Comparison of ENCODE assay signal across 11 cellular contexts in the genomic region with DNA sequence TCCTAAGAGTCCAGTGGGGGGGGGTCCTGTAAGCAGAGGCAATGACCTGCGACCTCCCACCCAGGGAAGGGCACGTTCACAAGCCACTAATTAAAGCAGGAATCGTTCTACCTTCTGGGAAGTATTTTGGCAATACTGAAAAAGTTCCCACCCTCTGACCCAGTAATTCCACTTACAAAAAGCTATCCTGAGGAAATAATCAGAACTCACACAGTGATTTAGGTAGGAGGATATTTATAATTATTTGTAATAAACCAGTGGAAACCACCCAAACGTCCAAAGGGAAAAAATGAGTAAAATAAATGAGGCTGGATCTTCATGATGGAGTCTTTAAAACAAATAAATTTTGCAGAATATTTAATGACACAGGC. TPM values are rescaled to one million over a fixed set of nuclear protein-coding genes. Genes with fewer than 3 reads are reported as not detected.
DNase-seq lines count a peak whose midpoint lies in the region; ATAC-seq and TF ChIP-seq lines count a peak whose summit lies in the region.
"Had no signal": no experiment of that assay in that cellular context is flagged by ENCODE, and none has a peak within 500 bp of the region (broad histone marks: within the 10 kb centered on the region; RNA-seq: fewer than 3 reads in every experiment).

No MANE protein-coding gene starts in this region.

- no peaks in the 10 kb centered on the region for H3K9me3 Mint-ChIP-seq in neural crest cell

- 52% methylated on average over 4 of the region's 4 CpGs for WGBS in SK-N-SH (ENCODE audit: low lambda C conversion rate)
- 42% methylated on average over 4 of the region's 4 CpGs for WGBS in esophagus muscularis mucosa
- WGBS in transverse colon (ENCODE audit: low coverage in 1 of 2), 2 donors = 62% methylated on average over 3 to 4 of the region's 4 CpGs

- peaks cover 70 to 84% of the 10 kb centered on the region in 2 experiments for H3K36me3 ChIP-seq in SK-N-SH (replicated peaks in 1 of 2; ENCODE audit: control insufficient read depth in 1 of 2, insufficient read depth in 2 of 2, low read length in 1 of 2)
- H3K36me3 ChIP-seq in esophagus muscularis mucosa = peaks cover 21 to 77% (median 42%) of the 10 kb centered on the region in 4 donors
- H3K36me3 ChIP-seq in transverse colon = peaks cover 0 to 44% (median 11%) of the 10 kb centered on the region in 4 donors

- peaks cover 18 to 41% of the 10 kb centered on the region in 2 experiments for H3K4me1 ChIP-seq in SK-N-SH (ENCODE audit: control insufficient read depth in 1 of 2, insufficient read depth in 2 of 2, low read depth in 1 of 2, low read length in 1 of 2)
- H3K4me1 ChIP-seq in esophagus muscularis mucosa = peaks cover 72 to 96% (median 92%) of the 10 kb centered on the region in 4 donors
- H3K4me1 ChIP-seq in transverse colon = peaks cover 15 to 63% (median 37%) of the 10 kb centered on the region in 4 donors

- H3K27me3 Mint-ChIP-seq in neural crest cell (ENCODE audit: low read depth) = no peaks in the 10 kb centered on the region

- peaks cover 46% of the 10 kb centered on the region; the same call in 1 of the 2 replicates for H3K79me2 ChIP-seq in SK-N-SH (ENCODE audit: insufficient read depth)

- no peak overlapping the region for H2AFZ ChIP-seq in SK-N-SH (ENCODE audit: low read depth)

- in situ Hi-C loops in transverse colon (cut with MboI; ENCODE audit: low pct_ligation_motif_present in 1 of 4, low pct_unique_long_range_greater_than_20kb in 1 of 4, low sequenced_read_pairs in 3 of 4) = loop anchor here (5.0 to 10.0 kb wide), 3 partner anchors 138 to 238 kb away; partner anchors contain the start of genes ISCU (in 2 of the 4) and SART3 (in 2 of the 4)

- no peak for TF ChIP-seq RAD21 in SK-N-SH (IDR thresholded peaks at IDR 0.05; ENCODE audit: low read length)

- intact Hi-C loops in esophagus muscularis mucosa (cut with DNase I) = loop anchor here (2.0 to 10.0 kb wide), 5 partner anchors 50 to 236 kb away; partner anchors contain the start of gene CORO1C
- intact Hi-C loops in transverse colon (cut with DNase I; ENCODE audit: low total_unique reads) = loop anchor here (1.0 to 10.0 kb wide), 3 partner anchors 52 to 138 kb away; partner anchors contain the start of gene SSH1

- H3F3A ChIP-seq in SK-N-SH (replicated peaks; ENCODE audit: insufficient read depth) = peaks cover 64% of the 10 kb centered on the region

- POLR2A ChIA-PET in SK-N-SH (lab: Yijun Ruan, JAX) = no interaction called here

- H4K20me1 ChIP-seq in SK-N-SH (ENCODE audit: insufficient read depth) = no peaks in the 10 kb centered on the region

- peak overlapping the region; percentile 91 for H3K27ac Mint-ChIP-seq in neural crest cell (ENCODE audit: unreplicated experiment)

- TF ChIP-seq CTCF in SK-N-SH (IDR thresholded peaks at IDR 0.05) = no peak
- no peak for TF ChIP-seq CTCF in esophagus muscularis mucosa (IDR thresholded peaks at IDR 0.05)
- no peak for TF ChIP-seq CTCF in neural crest cell (conservative IDR thresholded peaks at IDR 0.05)
- TF ChIP-seq CTCF in transverse colon (IDR thresholded peaks at IDR 0.05) = no peak

- H3K9me2 ChIP-seq in SK-N-SH = no peaks in the 10 kb centered on the region

- peak overlapping the region; percentile 65; the same call in 1 of the 2 replicates for H3K9ac ChIP-seq in SK-N-SH

- no peaks in the 10 kb centered on the region for H3K9me3 ChIP-seq in SK-N-SH
- no peaks in the 10 kb centered on the region for H3K9me3 ChIP-seq in esophagus muscularis mucosa
- H3K9me3 ChIP-seq in transverse colon = no peaks in the 10 kb centered on the region

- TF ChIP-seq EP300 in SK-N-SH (IDR thresholded peaks at IDR 0.05; ENCODE audit: borderline replicate concordance in 1 of 2, low read depth in 1 of 2, low read length in 1 of 2) (no peak), esophagus muscularis mucosa (IDR thresholded peaks at IDR 0.05) (no peak), transverse colon (IDR thresholded peaks at IDR 0.05; ENCODE audit: low read depth) (no peak)

- ATAC-seq in SK-N-SH treated with all-trans-retinoic acid at 6 μM for 48 hours = no peak

- peak overlapping the region; percentile 64; the same call in 1 of the 2 replicates for H3K4me2 ChIP-seq in SK-N-SH

- CTCF ChIA-PET in SK-N-SH (lab: Yijun Ruan, JAX) = interaction anchor here (0.7 to 12.6 kb wide), 30 partner anchors 8 to 309 kb away, joined by 3 to 327 read pairs (median 8); partner anchors contain the start of genes ALKBH2, CORO1C and SSH1

- H3K4me1 Mint-ChIP-seq in neural crest cell = peaks cover 44% of the 10 kb centered on the region

- DNase-seq in SK-N-SH (no peak), esophagus muscularis mucosa (ENCODE audit: extremely low spot score) (no peak), neural crest cell (ENCODE audit: low read depth, low spot score) (no peak), transverse colon (no peak), EL (no peak), activated T-cell treated with anti-CD3 and anti-CD28 coated beads for 4 hours (no peak), T1000 (lab: John Stamatoyannopoulos, UW) (no peak)
- DNase-seq: activated CD4-positive, alpha-beta T cell treated with anti-CD3 and anti-CD28 coated beads, Interleukin-2, amount 50 U/mL, for 48 hours; NCI-H2029 had no signal

- H3K4me3 Mint-ChIP-seq in neural crest cell = peak overlapping the region; percentile 77

- no peak for TF ChIP-seq POLR2A in esophagus muscularis mucosa (IDR thresholded peaks at IDR 0.05; ENCODE audit: low read depth)
- no peak for TF ChIP-seq POLR2A in transverse colon (IDR thresholded peaks at IDR 0.05)

- H3K4me3 ChIP-seq in SK-N-SH (ENCODE audit: low read depth in 2 of 2, low read length in 1 of 2) (no peak overlapping the region; a peak in 1 of 4 replicates), esophagus muscularis mucosa (peak overlapping the region; percentile 27 to 44 (median 35)), transverse colon (no peak overlapping the region)

- H3K27me3 ChIP-seq in SK-N-SH (ENCODE audit: insufficient read depth) (no peaks in the 10 kb centered on the region), esophagus muscularis mucosa (no peaks in the 10 kb centered on the region), transverse colon (no peaks in the 10 kb centered on the region)

- peak overlapping the region; percentile 77 to 97 for H3K27ac ChIP-seq in SK-N-SH (ENCODE audit: low read depth in 2 of 2, low read length in 1 of 2)
- H3K27ac ChIP-seq in esophagus muscularis mucosa (replicated peaks in 1 of 4) = peak overlapping the region; percentile 90 to 95 (median 94)
- peak overlapping the region; percentile 80 to 93 (median 88) for H3K27ac ChIP-seq in transverse colon
- H3K27ac ChIP-seq: 22Rv1 had no signal

- H3K36me3 Mint-ChIP-seq in neural crest cell (ENCODE audit: low read depth) = peaks cover 15% of the 10 kb centered on the region

TF ChIP-seq in SK-N-SH, 30 proteins besides CTCF, POLR2A, EP300 and RAD21 (continues in another document):
- TF ChIP-seq MXI1 (IDR thresholded peaks at IDR 0.05; ENCODE audit: low read depth, low read length) (no peak), TEAD4 (IDR thresholded peaks at IDR 0.05; ENCODE audit: borderline replicate concordance, insufficient read depth) (no peak), FOXM1 (IDR thresholded peaks at IDR 0.05; ENCODE audit: low read depth) (no peak), TAF1 (IDR thresholded peaks at IDR 0.05; ENCODE audit: borderline replicate concordance, low read depth, low read length) (no peak), SMC3 (IDR thresholded peaks at IDR 0.05; ENCODE audit: low read depth, low read length) (no peak), YY1 (IDR thresholded peaks at IDR 0.05; ENCODE audit: low read depth) (no peak)
- TF ChIP-seq, protein P1, sequence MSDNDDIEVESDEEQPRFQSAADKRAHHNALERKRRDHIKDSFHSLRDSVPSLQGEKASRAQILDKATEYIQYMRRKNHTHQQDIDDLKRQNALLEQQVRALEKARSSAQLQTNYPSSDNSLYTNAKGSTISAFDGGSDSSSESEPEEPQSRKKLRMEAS (IDR thresholded peaks at IDR 0.05; ENCODE audit: low read depth) = no peak
- TF ChIP-seq, protein P2, sequence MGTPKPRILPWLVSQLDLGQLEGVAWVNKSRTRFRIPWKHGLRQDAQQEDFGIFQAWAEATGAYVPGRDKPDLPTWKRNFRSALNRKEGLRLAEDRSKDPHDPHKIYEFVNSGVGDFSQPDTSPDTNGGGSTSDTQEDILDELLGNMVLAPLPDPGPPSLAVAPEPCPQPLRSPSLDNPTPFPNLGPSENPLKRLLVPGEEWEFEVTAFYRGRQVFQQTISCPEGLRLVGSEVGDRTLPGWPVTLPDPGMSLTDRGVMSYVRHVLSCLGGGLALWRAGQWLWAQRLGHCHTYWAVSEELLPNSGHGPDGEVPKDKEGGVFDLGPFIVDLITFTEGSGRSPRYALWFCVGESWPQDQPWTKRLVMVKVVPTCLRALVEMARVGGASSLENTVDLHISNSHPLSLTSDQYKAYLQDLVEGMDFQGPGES (IDR thresholded peaks at IDR 0.05; ENCODE audit: low read depth, low read length) = no peak

TF ChIP-seq in SK-N-SH treated with all-trans-retinoic acid at 6 μM for 48 hours, 23 proteins besides CTCF, POLR2A, EP300 and RAD21 (continues in another document):
- TF ChIP-seq, protein P3, sequence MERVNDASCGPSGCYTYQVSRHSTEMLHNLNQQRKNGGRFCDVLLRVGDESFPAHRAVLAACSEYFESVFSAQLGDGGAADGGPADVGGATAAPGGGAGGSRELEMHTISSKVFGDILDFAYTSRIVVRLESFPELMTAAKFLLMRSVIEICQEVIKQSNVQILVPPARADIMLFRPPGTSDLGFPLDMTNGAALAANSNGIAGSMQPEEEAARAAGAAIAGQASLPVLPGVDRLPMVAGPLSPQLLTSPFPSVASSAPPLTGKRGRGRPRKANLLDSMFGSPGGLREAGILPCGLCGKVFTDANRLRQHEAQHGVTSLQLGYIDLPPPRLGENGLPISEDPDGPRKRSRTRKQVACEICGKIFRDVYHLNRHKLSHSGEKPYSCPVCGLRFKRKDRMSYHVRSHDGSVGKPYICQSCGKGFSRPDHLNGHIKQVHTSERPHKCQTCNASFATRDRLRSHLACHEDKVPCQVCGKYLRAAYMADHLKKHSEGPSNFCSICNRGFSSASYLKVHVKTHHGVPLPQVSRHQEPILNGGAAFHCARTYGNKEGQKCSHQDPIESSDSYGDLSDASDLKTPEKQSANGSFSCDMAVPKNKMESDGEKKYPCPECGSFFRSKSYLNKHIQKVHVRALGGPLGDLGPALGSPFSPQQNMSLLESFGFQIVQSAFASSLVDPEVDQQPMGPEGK (CRISPR knock-in tag; IDR thresholded peaks at IDR 0.05; ENCODE audit: borderline replicate concordance) = no peak

RNA-seq across cellular contexts. Expression of gene SSH1, which starts 54.7 kb away (rescaled TPM):
- polyA plus RNA-seq in SK-N-SH (2012; rRNA removed) = 16.4 and 19.6 TPM in 2 replicates
- 12.2 and 14.1 TPM in 2 replicates for polyA plus RNA-seq in SK-N-SH (2012; cell fraction: cytosol; rRNA removed)
- 27.9 and 35.1 TPM in 2 replicates for polyA plus RNA-seq in SK-N-SH (2012; cell fraction: nucleus; rRNA removed)
- total RNA-seq in esophagus muscularis mucosa (10 to 100 TPM; 14.1 to 40.9 (median 28.7) TPM), neural crest cell (32.9 and 34.3 TPM in 2 replicates), transverse colon (10 to 100 TPM; 15.0 to 39.0 (median 18.9) TPM)

Comparison
In these comparisons a context has a peak if more than half of its experiments do, and no peak if none do; other contexts are left out.
1. H3K4me3 ChIP-seq: peak in esophagus muscularis mucosa (4 of 4); none in SK-N-SH (0 of 2) and transverse colon (0 of 4).
2. Peak in every context shown above with its lines, with median percentiles within 50 percentile points of each other: H3K27ac ChIP-seq.